In genomic region chr10:36888925-36889573, GRCh38 we compare ENCODE assay signal across 8 cellular contexts.
DNase-seq lines count a peak whose midpoint lies in the region; ATAC-seq and TF ChIP-seq lines count a peak whose summit lies in the region.

No MANE protein-coding gene starts in this region.

- no peak for ATAC-seq in CD4-positive, alpha-beta T cell (ENCODE audit: poor library complexity)
- ATAC-seq in GM18909 (IDR thresholded peaks at IDR 0.05; ENCODE audit: poor library complexity, unreplicated experiment): peak; percentile 88
- peak; percentile 89 for ATAC-seq in HG03565 (IDR thresholded peaks at IDR 0.05; ENCODE audit: unreplicated experiment)
- no peak for ATAC-seq in GM21390 (IDR thresholded peaks at IDR 0.05; ENCODE audit: unreplicated experiment)

- no peak overlapping the region for H2BK5ac ChIP-seq in neuronal stem cell (ENCODE audit: low read length)

- H3K4me1 ChIP-seq in neuronal stem cell (ENCODE audit: control insufficient read depth in 2 of 2, insufficient read depth in 1 of 2, low read depth in 1 of 2, low read length in 2 of 2): no peaks in the 10 kb centered on the region

- H3K36me3 Mint-ChIP-seq in CD4-positive, alpha-beta T cell (ENCODE audit: low read depth): no peaks in the 10 kb centered on the region

- H3K36me3 ChIP-seq in brain microvascular endothelial cell (replicated peaks): no peaks in the 10 kb centered on the region
- no peaks in the 10 kb centered on the region for H3K36me3 ChIP-seq in neuronal stem cell (replicated peaks in 1 of 2; ENCODE audit: control insufficient read depth in 2 of 2, insufficient read depth in 2 of 2, low read length in 2 of 2)

- H3K23ac ChIP-seq in neuronal stem cell (ENCODE audit: low read depth, low read length, poor library complexity): no peak overlapping the region

- H4K91ac ChIP-seq in neuronal stem cell (ENCODE audit: low read depth, low read length, poor library complexity): no peak overlapping the region

- no peak overlapping the region for H2AFZ ChIP-seq in neuronal stem cell (ENCODE audit: low read length)

- no peaks in the 10 kb centered on the region for H3K27me3 ChIP-seq in CD4-positive, alpha-beta T cell (ENCODE audit: control insufficient read depth, insufficient read depth, low read length)
- no peaks in the 10 kb centered on the region for H3K27me3 ChIP-seq in brain microvascular endothelial cell (replicated peaks)
- H3K27me3 ChIP-seq in neuronal stem cell (ENCODE audit: control insufficient read depth in 3 of 3, insufficient read depth in 3 of 3, low read depth in 1 of 3, low read length in 3 of 3): no peaks in the 10 kb centered on the region

- H3K9me3 ChIP-seq in CD4-positive, alpha-beta T cell (ENCODE audit: control insufficient read depth, low read length): no peaks in the 10 kb centered on the region
- peaks cover 0 to 3% of the 10 kb centered on the region in 2 donors for H3K9me3 ChIP-seq in neuronal stem cell (replicated peaks in 1 of 2; ENCODE audit: control insufficient read depth in 2 of 2, insufficient read depth in 1 of 2, low read depth in 1 of 2, low read length in 2 of 2)

- no peak overlapping the region for H3K4ac ChIP-seq in neuronal stem cell (ENCODE audit: low read length)

- H4K8ac ChIP-seq in neuronal stem cell (ENCODE audit: low read depth, low read length): no peak overlapping the region

- H3K9me3 Mint-ChIP-seq in CD4-positive, alpha-beta T cell: no peaks in the 10 kb centered on the region

- CTCF ChIA-PET in CD4-positive, alpha-beta T cell (lab: Charles Lee): interaction anchor here (1.0 kb wide), 1 partner anchor 29 kb away, joined by 3 read pairs; no protein-coding TSS in a partner anchor

- POLR2A ChIA-PET in CD4-positive, alpha-beta T cell (lab: Charles Lee): no interaction called here

- H3K18ac ChIP-seq in neuronal stem cell (ENCODE audit: low read length): no peak overlapping the region

- TF ChIP-seq CTCF in CD4-positive, alpha-beta T cell (IDR thresholded peaks at IDR 0.05): peak; percentile 17
- peak; percentile 65 for TF ChIP-seq CTCF in brain microvascular endothelial cell (IDR thresholded peaks at IDR 0.05; ENCODE audit: low read depth, low read length, missing control alignments)

- H2BK15ac ChIP-seq in neuronal stem cell (ENCODE audit: low read length): no peak overlapping the region

- no peak overlapping the region for H2BK12ac ChIP-seq in neuronal stem cell (ENCODE audit: low read length)

- H3K4me2 ChIP-seq in neuronal stem cell (ENCODE audit: insufficient read depth, low read length, poor library complexity, severe bottlenecking): no peak overlapping the region

- H3K9ac ChIP-seq in neuronal stem cell (ENCODE audit: low read depth, low read length, poor library complexity): no peak overlapping the region

- no peak overlapping the region for H2AK5ac ChIP-seq in neuronal stem cell (ENCODE audit: low read depth, low read length)

- in situ Hi-C loops in SK-MEL-5 (cut with HindIII; ENCODE audit: low pct_unique_long_range_greater_than_20kb, low sequenced_read_pairs) (no loop called here), brain microvascular endothelial cell (cut with HindIII; ENCODE audit: low pct_ligation_motif_present, low sequenced_read_pairs) (no loop called here)

- DNase-seq in CD4-positive, alpha-beta T cell: peak in 6 of 10 experiments; percentile 1 to 40 (median 11)
- DNase-seq in SK-MEL-5 (ENCODE audit: low read depth, low spot score) (peak; percentile 64), brain microvascular endothelial cell (peak; percentile 18), neuronal stem cell (ENCODE audit: low spot score) (peak; percentile 46), middle frontal gyrus (ENCODE audit: extremely low spot score, low spot score) (no peak)

- H3K14ac ChIP-seq in neuronal stem cell (ENCODE audit: low read length): no peak overlapping the region

- H3K4me3 Mint-ChIP-seq in CD4-positive, alpha-beta T cell: no peak overlapping the region

- no CpG with 5 or more reads among the region's 6 CpGs for WGBS in neuronal stem cell (ENCODE audit: extremely low coverage in 2 of 2, insufficient read length in 2 of 2, insufficient replicate concordance in 1 of 2), 2 donors

- no peaks in the 10 kb centered on the region for H3K4me1 Mint-ChIP-seq in CD4-positive, alpha-beta T cell (ENCODE audit: low read depth)

- intact Hi-C loops in CD4-positive, alpha-beta T cell (cut with DNase I, micrococcal nuclease): no loop called here

- H3K4me3 ChIP-seq in brain microvascular endothelial cell (ENCODE audit: low read depth, low read length) (no peak overlapping the region), neuronal stem cell (ENCODE audit: low read length in 2 of 2) (no peak overlapping the region)

- no peak overlapping the region for H2BK120ac ChIP-seq in neuronal stem cell (ENCODE audit: low read depth, low read length)

- H3K27ac ChIP-seq in CD4-positive, alpha-beta T cell (ENCODE audit: low read depth, low read length): no peak overlapping the region
- no peak overlapping the region for H3K27ac ChIP-seq in brain microvascular endothelial cell
- no peak overlapping the region for H3K27ac ChIP-seq in neuronal stem cell (replicated peaks; ENCODE audit: low read length)

- no peaks in the 10 kb centered on the region for H3K79me1 ChIP-seq in neuronal stem cell (ENCODE audit: low read depth, low read length)

- H3K27me3 Mint-ChIP-seq in CD4-positive, alpha-beta T cell: no peaks in the 10 kb centered on the region

- no peak overlapping the region for H3K27ac Mint-ChIP-seq in CD4-positive, alpha-beta T cell

Comparison
In these comparisons a context has a peak if more than half of its experiments do, and no peak if none do; other contexts are left out.
1. ATAC-seq: peak in GM18909 (single experiment) and HG03565 (single experiment); none in CD4-positive, alpha-beta T cell (single experiment) and GM21390 (single experiment).